Comparison of ENCODE assay signal across 17 cellular contexts in genomic region chr20:32316667-32317066, GRCh38. TPM values are rescaled to one million over a fixed set of nuclear protein-coding genes. Genes with fewer than 3 reads are reported as not detected.
A peak's percentile ranks its signal among the peaks of the same experiment; 100 is the strongest.
DNase-seq lines count a peak whose midpoint lies in the region; ATAC-seq and TF ChIP-seq lines count a peak whose summit lies in the region.
"Had no signal": no experiment of that assay in that cellular context is flagged by ENCODE, and none has a peak within 500 bp of the region (broad histone marks: within the 10 kb centered on the region; RNA-seq: fewer than 3 reads in every experiment).

No MANE protein-coding gene starts in this region.

- no peaks in the 10 kb centered on the region for H3K9me3 Mint-ChIP-seq in CD4-positive, alpha-beta memory T cell

- TF ChIP-seq CTCF in foreskin fibroblast (IDR thresholded peaks at IDR 0.05; ENCODE audit: low read depth, low read length) (no peak), left ventricle myocardium inferior (IDR thresholded peaks at IDR 0.05; ENCODE audit: borderline replicate concordance) (no peak)

- intact Hi-C loops in CD4-positive, alpha-beta memory T cell (cut with micrococcal nuclease), result no loop called here
- intact Hi-C loops in left ventricle myocardium inferior (cut with micrococcal nuclease), result no loop called here

- H3K27me3 Mint-ChIP-seq in CD4-positive, alpha-beta memory T cell, result no peaks in the 10 kb centered on the region

- H3K4me1 ChIP-seq in CD4-positive, alpha-beta memory T cell (ENCODE audit: insufficient read depth, low read length), result no peaks in the 10 kb centered on the region
- H3K4me1 ChIP-seq in SJCRH30, result peaks cover 12% of the 10 kb centered on the region
- no peaks in the 10 kb centered on the region for H3K4me1 ChIP-seq in left ventricle myocardium inferior
- H3K4me1 ChIP-seq: foreskin keratinocyte, left lung, transverse colon had no signal

- no peak overlapping the region for H3K4me3 ChIP-seq in CD4-positive, alpha-beta memory T cell (ENCODE audit: low read length in 2 of 2)
- H3K4me3 ChIP-seq in SJCRH30, result no peak overlapping the region
- no peak overlapping the region for H3K4me3 ChIP-seq in foreskin fibroblast (ENCODE audit: low read depth in 1 of 2, low read length in 2 of 2)
- H3K4me3 ChIP-seq in left ventricle myocardium inferior, result no peak overlapping the region
- H3K4me3 ChIP-seq: cardiac muscle cell, left lung, transverse colon had no signal

- no peak for DNase-seq in CD4-positive, alpha-beta memory T cell
- DNase-seq in ELR (ENCODE audit: low read depth), result peak; percentile 74
- peak; percentile 16 to 28 for DNase-seq in SJCRH30
- DNase-seq in foreskin fibroblast, result peak; percentile 14 to 59
- no peak for DNase-seq in left ventricle myocardium inferior
- no peak for DNase-seq in NCI-H524 treated with DMSO at 0.1 percent for 48 hours (lab: John Stamatoyannopoulos, UW)
- DNase-seq: activated gamma-delta T cell treated with Interleukin-2 at 50 U/mL for 16 hours, BE2C, DMS 273 treated with DMSO at 0.1 percent for 48 hours, foreskin keratinocyte, left lung, NCI-H1092, NCI-H774, transverse colon had no signal

- no peaks in the 10 kb centered on the region for H3K36me3 ChIP-seq in CD4-positive, alpha-beta memory T cell (ENCODE audit: insufficient read depth, low read length)
- H3K36me3 ChIP-seq in SJCRH30 (peaks cover 17% of the 10 kb centered on the region), left ventricle myocardium inferior (peaks cover 59% of the 10 kb centered on the region)

- ATAC-seq in SK-N-SH treated with all-trans-retinoic acid at 6 μM for 48 hours, result no peak
- no peak for ATAC-seq in HG02981 (IDR thresholded peaks at IDR 0.05; ENCODE audit: unreplicated experiment)
- ATAC-seq: foreskin keratinocyte, left lung had no signal

- no peaks in the 10 kb centered on the region for H3K9me3 ChIP-seq in CD4-positive, alpha-beta memory T cell (ENCODE audit: control insufficient read depth in 1 of 2, low read length in 2 of 2)
- H3K9me3 ChIP-seq in SJCRH30 (replicated peaks), result no peaks in the 10 kb centered on the region
- H3K9me3 ChIP-seq in left ventricle myocardium inferior (replicated peaks), result no peaks in the 10 kb centered on the region
- H3K9me3 ChIP-seq: BE2C, left lung, transverse colon had no signal

- POLR2A ChIA-PET in CD4-positive, alpha-beta memory T cell (lab: Charles Lee; ENCODE audit: partially characterized antibody), result interaction anchor here (0.6 kb wide), 1 partner anchor 47 kb away, joined by 3 read pairs; no protein-coding TSS in a partner anchor

- H3K4me1 Mint-ChIP-seq in CD4-positive, alpha-beta memory T cell, result peaks cover 2 to 12% (median 8%) of the 10 kb centered on the region in 4 donors

- H3K4me3 Mint-ChIP-seq in CD4-positive, alpha-beta memory T cell, result no peak overlapping the region

- H3K27me3 ChIP-seq in CD4-positive, alpha-beta memory T cell (ENCODE audit: insufficient read depth, low read length), result no peaks in the 10 kb centered on the region
- H3K27me3 ChIP-seq in SJCRH30 (no peaks in the 10 kb centered on the region), left ventricle myocardium inferior (ENCODE audit: low read depth) (no peaks in the 10 kb centered on the region)
- H3K27me3 ChIP-seq: BE2C, cardiac muscle cell, foreskin keratinocyte, left lung, transverse colon had no signal

- no peak overlapping the region for H3K27ac ChIP-seq in CD4-positive, alpha-beta memory T cell (ENCODE audit: low read depth, low read length)
- H3K27ac ChIP-seq in SJCRH30 (peak overlapping the region; percentile 52), left ventricle myocardium inferior (replicated peaks) (no peak overlapping the region)
- H3K27ac ChIP-seq: cardiac muscle cell, foreskin keratinocyte, left lung, transverse colon had no signal

- peaks cover 43 to 57% of the 10 kb centered on the region in 2 donors for H3K36me3 Mint-ChIP-seq in CD4-positive, alpha-beta memory T cell

- CTCF ChIA-PET in CD4-positive, alpha-beta memory T cell (lab: Charles Lee; ENCODE audit: partially characterized antibody), result no interaction called here

- H3K27ac Mint-ChIP-seq in CD4-positive, alpha-beta memory T cell, result peak overlapping the region in 4 of 7 donors; percentile 23 to 63 (median 48)

TF ChIP-seq in SK-N-SH treated with all-trans-retinoic acid at 6 μM for 48 hours, 23 proteins besides CTCF, POLR2A, EP300 and RAD21:
- TF ChIP-seq ZFP3 (CRISPR knock-in tag; IDR thresholded peaks at IDR 0.05) (no peak), ARNTL (CRISPR knock-in tag; IDR thresholded peaks at IDR 0.05; ENCODE audit: borderline replicate concordance, low read depth) (no peak), OSR1 (CRISPR knock-in tag; IDR thresholded peaks at IDR 0.05) (no peak), SNAI2 (CRISPR knock-in tag; IDR thresholded peaks at IDR 0.05) (no peak), BACH2 (CRISPR knock-in tag; IDR thresholded peaks at IDR 0.05; ENCODE audit: borderline replicate concordance) (no peak), CSDC2 (CRISPR knock-in tag; IDR thresholded peaks at IDR 0.05) (no peak), ESRRG (CRISPR knock-in tag; IDR thresholded peaks at IDR 0.05) (no peak)

RNA-seq across cellular contexts. Expression of gene KIF3B, which starts 39.2 kb away (rescaled TPM):
- 10 to 100 TPM; 14.2 to 14.5 TPM for total RNA-seq in CD4-positive, alpha-beta memory T cell
- 1 to 10 TPM; 1.6 to 5.2 TPM for polyA plus RNA-seq in CD4-positive, alpha-beta memory T cell
- 18.6 and 19.6 TPM in 2 replicates for total RNA-seq in SJCRH30 (2014; rRNA removed; shearing (Covaris generic))
- 9.9 TPM for total RNA-seq in left ventricle myocardium inferior

RNA-seq across cellular contexts. Expression of gene ASXL1, which starts 41.5 kb away (rescaled TPM):
- total RNA-seq in CD4-positive, alpha-beta memory T cell, result 100 to 1,000 TPM; 126 to 127 TPM
- 10 to 100 TPM in 1 of 2 donors, 1 to 10 TPM in 1; 8.8 to 20.1 TPM for polyA plus RNA-seq in CD4-positive, alpha-beta memory T cell
- 54.4 and 56.0 TPM in 2 replicates for total RNA-seq in SJCRH30 (2014; rRNA removed; shearing (Covaris generic))
- 25.0 TPM for total RNA-seq in left ventricle myocardium inferior

Comparison
In these comparisons a context has a peak if more than half of its experiments do, and no peak if none do; other contexts are left out.
1. DNase-seq: peak in ELR (single experiment), SJCRH30 (2 of 2) and foreskin fibroblast (2 of 2); none in CD4-positive, alpha-beta memory T cell (0 of 5), left ventricle myocardium inferior (single experiment) and NCI-H524 treated with DMSO at 0.1 percent for 48 hours (single experiment).